In the genomic region with DNA sequence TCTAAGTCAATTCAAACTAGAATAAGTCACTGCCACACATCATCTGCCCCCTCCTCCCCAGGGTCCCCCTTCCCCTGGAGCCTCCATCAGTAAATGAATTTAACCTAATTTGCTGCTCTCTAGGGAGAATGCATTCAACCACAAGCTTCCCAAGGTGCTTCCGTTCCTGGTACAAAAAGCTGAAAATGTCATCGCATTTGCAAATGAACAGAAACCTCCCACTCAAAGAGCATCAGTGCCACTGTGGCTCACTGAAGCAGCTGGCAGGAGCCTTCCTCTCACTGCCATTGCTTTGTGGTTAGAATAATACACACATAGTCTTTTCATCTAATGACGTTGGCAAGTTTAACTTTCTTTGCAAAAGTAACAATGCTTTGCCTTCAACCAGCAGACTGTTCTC, we compare ENCODE assay signal across 10 cellular contexts.
DNase-seq lines count a peak whose midpoint lies in the region; ATAC-seq and TF ChIP-seq lines count a peak whose summit lies in the region.
"Had no signal": no experiment of that assay in that cellular context is flagged by ENCODE, and none has a peak within 500 bp of the region (broad histone marks: within the 10 kb centered on the region; RNA-seq: fewer than 3 reads in every experiment).

No MANE protein-coding gene starts in this region.

- no peaks in the 10 kb centered on the region for H3K23me2 ChIP-seq in H9 (ENCODE audit: insufficient read length, low read depth, low read length, poor library complexity, severe bottlenecking)

- H3T11ph ChIP-seq in H9 (ENCODE audit: low read length), result no peak overlapping the region

- peaks cover 38 to 41% of the 10 kb centered on the region in 2 experiments for H3K4me1 Mint-ChIP-seq in H9
- peaks cover 12% of the 10 kb centered on the region for H3K4me1 Mint-ChIP-seq in memory B cell

- H4K91ac ChIP-seq in H9 (ENCODE audit: insufficient read length, low read depth, low read length), result no peak overlapping the region

- H3K23ac ChIP-seq in H9 (ENCODE audit: insufficient read length, low read depth, low read length), result no peak overlapping the region

- peaks cover 4% of the 10 kb centered on the region for H3K4me1 ChIP-seq in H9 (ENCODE audit: insufficient read depth, low read length)
- H3K4me1 ChIP-seq in Karpas-422 (ENCODE audit: low read length), result peaks cover 37% of the 10 kb centered on the region
- H3K4me1 ChIP-seq in smooth muscle cell (ENCODE audit: low read depth), result peaks cover 8% of the 10 kb centered on the region

- H3K56ac ChIP-seq in H9 (ENCODE audit: insufficient read length, low read depth, low read length), result no peak overlapping the region

- H3K4me3 ChIP-seq in Karpas-422 (ENCODE audit: low read length) (peak overlapping the region; percentile 49), smooth muscle cell (no peak overlapping the region)

- no peaks in the 10 kb centered on the region; a peak in 1 of 5 replicates for H3K9me3 Mint-ChIP-seq in H9
- H3K9me3 Mint-ChIP-seq in memory B cell, result no peaks in the 10 kb centered on the region

- H3K27ac ChIP-seq in H9 (ENCODE audit: insufficient read length, low read depth, low read length), result no peak overlapping the region
- H3K27ac ChIP-seq in Karpas-422 (ENCODE audit: low read length), result peak overlapping the region; percentile 82
- no peak overlapping the region for H3K27ac ChIP-seq in smooth muscle cell (ENCODE audit: low read depth)

- H3K36me3 ChIP-seq in Karpas-422 (ENCODE audit: insufficient read depth, low read length), result no peaks in the 10 kb centered on the region
- H3K36me3 ChIP-seq in smooth muscle cell (ENCODE audit: low read depth), result no peaks in the 10 kb centered on the region

- no peak overlapping the region for H2BK120ac ChIP-seq in H9 (ENCODE audit: low read depth, low read length, poor library complexity, severe bottlenecking)

- TF ChIP-seq CTCF in H9 (conservative IDR thresholded peaks at IDR 0.05) (no peak), smooth muscle cell (IDR thresholded peaks at IDR 0.05; ENCODE audit: borderline replicate concordance, insufficient read depth, poor library complexity, severe bottlenecking) (no peak)

- no peak overlapping the region for H2BK20ac ChIP-seq in H9 (ENCODE audit: low read depth, low read length, poor library complexity, severe bottlenecking)

- no peak overlapping the region for H2BK5ac ChIP-seq in H9 (ENCODE audit: insufficient read length, low read length)

- no peak overlapping the region for H3K4ac ChIP-seq in H9 (ENCODE audit: low read depth, low read length)

- WGBS in H9 (ENCODE audit: extremely low coverage, insufficient read length, low lambda C conversion rate), result no CpG with 5 or more reads among the region's 3 CpGs
- 36% methylated on average over 3 of the region's 3 CpGs for WGBS in smooth muscle cell (ENCODE audit: low lambda C conversion rate)

- no peak overlapping the region for H2AK5ac ChIP-seq in H9 (ENCODE audit: insufficient read length, low read length)

- no peak overlapping the region for H3K18ac ChIP-seq in H9 (ENCODE audit: insufficient read length, low read depth, low read length)

- H3K27me3 Mint-ChIP-seq in H9 (ENCODE audit: low read depth) (peaks cover 6% of the 10 kb centered on the region), memory B cell (peaks cover 12% of the 10 kb centered on the region)

- ATAC-seq in GM18520 (IDR thresholded peaks at IDR 0.05; ENCODE audit: unreplicated experiment) (peak; percentile 35), memory B cell (ENCODE audit: low read depth) (peak; percentile 19)

- H3K36me3 Mint-ChIP-seq in H9 (ENCODE audit: insufficient read depth in 1 of 3, low read depth in 3 of 3), result no peaks in the 10 kb centered on the region
- H3K36me3 Mint-ChIP-seq in memory B cell, result no peaks in the 10 kb centered on the region

- no peak overlapping the region for H2BK12ac ChIP-seq in H9 (ENCODE audit: insufficient read length, low read depth, low read length)

- no peaks in the 10 kb centered on the region for H3F3A ChIP-seq in smooth muscle cell (ENCODE audit: low read depth)

- no peak overlapping the region for H4K5ac ChIP-seq in H9 (ENCODE audit: insufficient read length, low read depth, low read length)

- no peaks in the 10 kb centered on the region for H3K9me2 ChIP-seq in Karpas-422 (replicated peaks; ENCODE audit: insufficient read depth, low read length)

- no peak overlapping the region for H3K4me3 Mint-ChIP-seq in H9
- H3K4me3 Mint-ChIP-seq in memory B cell, result no peak overlapping the region

- H3K9ac ChIP-seq in H9 (ENCODE audit: extremely low read depth, insufficient read length, low read length) (no peak overlapping the region), Karpas-422 (ENCODE audit: low read length) (no peak overlapping the region), smooth muscle cell (ENCODE audit: low read depth) (no peak overlapping the region)

- H2AFZ ChIP-seq in H9 (ENCODE audit: low read length) (no peak overlapping the region), Karpas-422 (ENCODE audit: low read length) (no peak overlapping the region), smooth muscle cell (ENCODE audit: low read depth) (no peak overlapping the region)

- no peak overlapping the region for H2BK15ac ChIP-seq in H9 (ENCODE audit: low read depth, low read length)

- no peaks in the 10 kb centered on the region for H3K27me3 ChIP-seq in H9 (ENCODE audit: insufficient read depth, low read length)
- no peaks in the 10 kb centered on the region for H3K27me3 ChIP-seq in Karpas-422 (ENCODE audit: low read length)
- H3K27me3 ChIP-seq in smooth muscle cell (ENCODE audit: low read depth), result peaks cover 3% of the 10 kb centered on the region

- no peak overlapping the region for H4K8ac ChIP-seq in H9 (replicated peaks; ENCODE audit: insufficient read length, low read depth, low read length)

- no peak overlapping the region for H3K14ac ChIP-seq in H9 (ENCODE audit: insufficient read depth, low read length)

- H3K9me3 ChIP-seq in H9 (ENCODE audit: control insufficient read depth, low read depth, low read length) (no peaks in the 10 kb centered on the region), Karpas-422 (ENCODE audit: low read length) (no peaks in the 10 kb centered on the region), smooth muscle cell (replicated peaks; ENCODE audit: low read depth) (no peaks in the 10 kb centered on the region)

- peak overlapping the region in 1 of 3 experiments; percentile 74; a peak in 3 of 7 replicates for H3K27ac Mint-ChIP-seq in H9
- no peak overlapping the region for H3K27ac Mint-ChIP-seq in memory B cell

- H3K79me2 ChIP-seq in H9 (ENCODE audit: insufficient read depth, low read length) (no peaks in the 10 kb centered on the region), Karpas-422 (ENCODE audit: low read length) (no peaks in the 10 kb centered on the region), smooth muscle cell (ENCODE audit: low read depth) (no peaks in the 10 kb centered on the region)

- no peaks in the 10 kb centered on the region for H3K79me1 ChIP-seq in H9 (ENCODE audit: insufficient read depth, low read depth, low read length, poor library complexity, severe bottlenecking)

- peak overlapping the region; percentile 27 for H3K4me2 ChIP-seq in H9 (ENCODE audit: insufficient read depth, insufficient read length, low read length)
- peak overlapping the region; percentile 79 for H3K4me2 ChIP-seq in Karpas-422 (ENCODE audit: low read depth, low read length, poor library complexity, severe bottlenecking)
- H3K4me2 ChIP-seq in smooth muscle cell, result no peak overlapping the region

- no peaks in the 10 kb centered on the region for H4K20me1 ChIP-seq in H9 (ENCODE audit: control insufficient read depth, insufficient read depth, insufficient read length)
- no peaks in the 10 kb centered on the region for H4K20me1 ChIP-seq in Karpas-422 (ENCODE audit: insufficient read depth, low read depth, low read length)
- H4K20me1 ChIP-seq in smooth muscle cell (ENCODE audit: low read depth), result no peaks in the 10 kb centered on the region

- DNase-seq in H9 (peak; percentile 30), Karpas-422 (peak; percentile 92), memory B cell (ENCODE audit: low spot score in 2 of 2) (no peak), smooth muscle cell (lab: John Stamatoyannopoulos, UW; ENCODE audit: unreplicated experiment) (no peak), middle frontal gyrus (ENCODE audit: extremely low spot score, low spot score) (no peak), LoVo (ENCODE audit: low spot score) (no peak), DMS153 treated with DMSO at 0.1 percent for 48 hours (lab: John Stamatoyannopoulos, UW; ENCODE audit: unreplicated experiment) (no peak)
- DNase-seq: activated CD4-positive, alpha-beta T cell treated with anti-CD3 and anti-CD28 coated beads for 4 hours; GF-D8 had no signal

Comparison
In these comparisons a context has a peak if more than half of its experiments do, and no peak if none do; other contexts are left out.
1. DNase-seq: peak in H9 (single experiment) and Karpas-422 (single experiment); none in memory B cell (0 of 2), smooth muscle cell (single experiment), middle frontal gyrus (single experiment), LoVo (single experiment) and DMS153 treated with DMSO at 0.1 percent for 48 hours (single experiment).